In genomic region chr19:10568444-10568825, GRCh38 we compare ENCODE assay signal across 6 cellular contexts. TPM values are rescaled to one million over a fixed set of nuclear protein-coding genes. Genes with fewer than 3 reads are reported as not detected.
DNase-seq lines count a peak whose midpoint lies in the region; ATAC-seq and TF ChIP-seq lines count a peak whose summit lies in the region.

No MANE protein-coding gene starts in this region.

- peak overlapping the region in 3 of 4 donors; percentile 11 to 80 (median 25) for H3K4me3 ChIP-seq in adrenal gland
- peak overlapping the region; percentile 69 to 88 for H3K4me3 ChIP-seq in muscle layer of duodenum (ENCODE audit: low read depth in 1 of 2, low read length in 2 of 2)

- H3K27me3 ChIP-seq in adrenal gland = no peaks in the 10 kb centered on the region
- H3K27me3 ChIP-seq in muscle layer of duodenum (ENCODE audit: low read depth, low read length) = no peaks in the 10 kb centered on the region

- WGBS in adrenal gland, 4 donors = 0 to 7% (median 1%) methylated on average over 3 to 49 of the region's 49 CpGs; no CpG with 5 or more reads in 1 of the 4 donors

- peak overlapping the region in 3 of 5 donors; percentile 50 to 88 (median 65) for H3K27ac ChIP-seq in adrenal gland
- peak overlapping the region; percentile 45 for H3K27ac ChIP-seq in muscle layer of duodenum (ENCODE audit: low read length)

- TF ChIP-seq POLR2A in adrenal gland (IDR thresholded peaks at IDR 0.05) = no peak

- TF ChIP-seq CTCF in adrenal gland (IDR thresholded peaks at IDR 0.05) = no peak

- no peaks in the 10 kb centered on the region for H3K36me3 ChIP-seq in adrenal gland (replicated peaks in 1 of 2)
- no peaks in the 10 kb centered on the region for H3K36me3 ChIP-seq in muscle layer of duodenum (ENCODE audit: control insufficient read depth in 1 of 2, insufficient read depth in 2 of 2, low read length in 2 of 2)

- peak in 6 of 7 donors; percentile 38 to 60 (median 48) for DNase-seq in adrenal gland
- no peak for DNase-seq in GM19240 (ENCODE audit: insufficient read length, low spot score)
- no peak for DNase-seq in NCI-H1694 treated with DMSO at 0.1 percent for 48 hours (lab: John Stamatoyannopoulos, UW)

- H3K4me1 ChIP-seq in adrenal gland (replicated peaks in 1 of 2) (peaks cover 14 to 41% of the 10 kb centered on the region in 2 donors), muscle layer of duodenum (ENCODE audit: control insufficient read depth in 1 of 2, insufficient read depth in 2 of 2, low read length in 2 of 2) (peaks cover 13 to 38% of the 10 kb centered on the region in 2 donors)

- no peaks in the 10 kb centered on the region for H3K9me3 ChIP-seq in adrenal gland (replicated peaks in 1 of 3)
- no peaks in the 10 kb centered on the region for H3K9me3 ChIP-seq in muscle layer of duodenum (ENCODE audit: control insufficient read depth in 1 of 2, low read length in 2 of 2)

- intact Hi-C loops in adrenal gland (cut with DNase I) = loop anchor here in 1 of 2 donors (5.0 kb wide), 1 partner anchor 66 kb away; the partner anchor contains the start of gene KEAP1

- ATAC-seq in GM18498 (IDR thresholded peaks at IDR 0.05; ENCODE audit: unreplicated experiment) = peak; percentile 9
- peak; percentile 1 for ATAC-seq in HG03558 (IDR thresholded peaks at IDR 0.05; ENCODE audit: extremely low read depth, unreplicated experiment)

RNA-seq across cellular contexts. Expression of gene CDKN2D, which starts 0.3 kb away (rescaled TPM):
- 10 to 100 TPM in 1 of 8 donors, 1 to 10 TPM in 7; 1.9 to 15.1 (median 6.4) TPM for total RNA-seq in adrenal gland
- 10 to 100 TPM in 2 of 3 donors, 1 to 10 TPM in 1; 7.4 to 11.2 (median 10.0) TPM for polyA plus RNA-seq in adrenal gland

RNA-seq across cellular contexts. Expression of gene KRI1, which starts 2.6 kb away (rescaled TPM):
- total RNA-seq in adrenal gland = 10 to 100 TPM in 7 of 8 donors, 1 to 10 TPM in 1; 7.1 to 32.4 (median 18.8) TPM
- 10 to 100 TPM; 29.7 to 69.0 (median 29.8) TPM for polyA plus RNA-seq in adrenal gland

RNA-seq across cellular contexts. Expression of gene AP1M2, which starts 18.7 kb away (rescaled TPM):
- under 1 TPM in 2 of 8 donors, not detected in 6; 0.19 to 0.43 TPM for total RNA-seq in adrenal gland
- under 1 TPM in 2 of 3 donors, not detected in 1; 0.10 to 0.97 TPM for polyA plus RNA-seq in adrenal gland

RNA-seq across cellular contexts. Expression of gene ATG4D, which starts 24.7 kb away (rescaled TPM):
- 10 to 100 TPM; 26.4 to 93.7 (median 38.5) TPM for total RNA-seq in adrenal gland
- polyA plus RNA-seq in adrenal gland = 10 to 100 TPM in 2 of 3 donors, 1 to 10 TPM in 1; 7.4 to 58.2 (median 53.2) TPM

RNA-seq across cellular contexts. Expression of gene S1PR5, which starts 51.2 kb away (rescaled TPM):
- 1 to 10 TPM in 2 of 8 donors, under 1 TPM in 5, not detected in 1; 0.14 to 3.0 (median 0.55) TPM for total RNA-seq in adrenal gland
- under 1 TPM; 0.37 to 0.97 (median 0.51) TPM for polyA plus RNA-seq in adrenal gland

Comparison
In these comparisons a context has a peak if more than half of its experiments do, and no peak if none do; other contexts are left out.
1. DNase-seq: peak in adrenal gland (6 of 7); none in GM19240 (single experiment) and NCI-H1694 treated with DMSO at 0.1 percent for 48 hours (single experiment).